ENCODE assay signal across 13 cellular contexts in genomic region chr1:205861540-205861939, GRCh38.
"Had no signal": no experiment of that assay in that cellular context is flagged by ENCODE, and none has a peak within 500 bp of the region (broad histone marks: within the 10 kb centered on the region; RNA-seq: fewer than 3 reads in every experiment).

No MANE protein-coding gene starts in this region.

- H3K4me3 ChIP-seq: colonic mucosa, coronary artery, dorsolateral prefrontal cortex, esophagus muscularis mucosa, esophagus squamous epithelium, gastrocnemius medialis, gastroesophageal sphincter, heart left ventricle, heart right ventricle had no signal

- ATAC-seq: effector memory CD8-positive, alpha-beta T cell; esophagus mucosa; foreskin keratinocyte; gastrocnemius medialis; gastroesophageal sphincter; heart left ventricle; heart right ventricle had no signal

- H3K27ac ChIP-seq: colonic mucosa, coronary artery, dorsolateral prefrontal cortex, epithelial cell of prostate, esophagus muscularis mucosa, esophagus squamous epithelium, foreskin keratinocyte, gastrocnemius medialis, gastroesophageal sphincter, heart left ventricle, heart right ventricle had no signal

- H3K9me3 ChIP-seq: colonic mucosa, esophagus muscularis mucosa, gastrocnemius medialis, gastroesophageal sphincter had no signal

- H3K36me3 ChIP-seq: colonic mucosa, esophagus squamous epithelium, gastrocnemius medialis, gastroesophageal sphincter, heart left ventricle, heart right ventricle had no signal

- H3K4me1 ChIP-seq: colonic mucosa, esophagus muscularis mucosa, esophagus squamous epithelium, foreskin keratinocyte, gastrocnemius medialis, gastroesophageal sphincter, heart left ventricle had no signal
